Comparison of ENCODE assay signal across 10 cellular contexts in the genomic region with DNA sequence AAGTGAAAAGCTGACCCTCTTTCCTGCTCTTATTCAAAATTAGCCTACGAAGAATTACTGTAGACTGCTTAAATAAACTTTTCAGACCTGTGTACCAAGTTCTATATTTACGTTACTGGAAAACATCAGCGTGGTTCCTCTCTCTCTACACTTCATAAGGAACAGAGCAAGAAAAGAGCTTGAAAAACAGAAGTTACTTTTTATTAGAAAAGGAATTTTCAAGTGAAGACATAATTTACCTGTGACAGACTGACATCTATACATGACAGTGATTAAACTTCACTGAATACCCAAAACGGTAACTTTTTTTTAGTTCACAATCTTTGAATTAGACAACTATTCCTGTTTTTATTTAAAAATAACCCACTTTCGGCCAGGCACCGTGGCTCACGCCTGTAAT. TPM values are rescaled to one million over a fixed set of nuclear protein-coding genes. Genes with fewer than 3 reads are reported as not detected.
DNase-seq lines count a peak whose midpoint lies in the region; ATAC-seq and TF ChIP-seq lines count a peak whose summit lies in the region.
"Had no signal": no experiment of that assay in that cellular context is flagged by ENCODE, and none has a peak within 500 bp of the region (broad histone marks: within the 10 kb centered on the region; RNA-seq: fewer than 3 reads in every experiment).

No MANE protein-coding gene starts in this region.

- 42% methylated on average over 7 of the region's 7 CpGs for WGBS in right cardiac atrium
- 75 to 80% methylated on average over 7 of the region's 7 CpGs for WGBS in sigmoid colon, 2 donors

- H3K9ac ChIP-seq in BLaER1, result no peak overlapping the region

- DNase-seq in right cardiac atrium (no peak), sigmoid colon (no peak), HPDE6-E6E7 (ENCODE audit: extremely low spot score) (no peak)
- DNase-seq: CD4-positive, alpha-beta T cell; thyroid gland had no signal

- H3K36me3 ChIP-seq in BLaER1, result no peaks in the 10 kb centered on the region; the same call in 1 of the 2 replicates
- no peaks in the 10 kb centered on the region for H3K36me3 ChIP-seq in sigmoid colon
- H3K36me3 ChIP-seq: thyroid gland had no signal

- H3K4me2 ChIP-seq in BLaER1, result peak overlapping the region; percentile 89

- H4K20me1 ChIP-seq in BLaER1, result peaks cover 49% of the 10 kb centered on the region

- no peak overlapping the region for H3K27ac ChIP-seq in BLaER1
- H3K27ac ChIP-seq in VCaP, result peak overlapping the region; percentile 97
- H3K27ac ChIP-seq in right cardiac atrium (ENCODE audit: low read length), result no peak overlapping the region
- peak overlapping the region; percentile 97 to 100 (median 99) for H3K27ac ChIP-seq in sigmoid colon
- H3K27ac ChIP-seq: thyroid gland had no signal

- no peak for TF ChIP-seq CTCF in VCaP (conservative IDR thresholded peaks at IDR 0.05)
- TF ChIP-seq CTCF in sigmoid colon (IDR thresholded peaks at IDR 0.05), result no peak

- H3K4me3 ChIP-seq in BLaER1 (no peak overlapping the region), right cardiac atrium (ENCODE audit: low read length) (peak overlapping the region; percentile 97), sigmoid colon (peak overlapping the region; percentile 97 to 100 (median 98))
- H3K4me3 ChIP-seq: thyroid gland had no signal

- no peak for TF ChIP-seq EP300 in sigmoid colon (IDR thresholded peaks at IDR 0.05)

- H3K4me1 ChIP-seq in BLaER1 (peaks cover 41% of the 10 kb centered on the region), right cardiac atrium (ENCODE audit: control insufficient read depth, insufficient read depth, low read length) (no peaks in the 10 kb centered on the region), sigmoid colon (peaks cover 0 to 46% (median 31%) of the 10 kb centered on the region in 4 donors)
- H3K4me1 ChIP-seq: thyroid gland had no signal

- H3K27me3 ChIP-seq in BLaER1 (peaks cover 7% of the 10 kb centered on the region), right cardiac atrium (ENCODE audit: control insufficient read depth, insufficient read depth) (no peaks in the 10 kb centered on the region), sigmoid colon (no peaks in the 10 kb centered on the region)
- H3K27me3 ChIP-seq: thyroid gland had no signal

- peaks cover 10% of the 10 kb centered on the region for H3K9me3 ChIP-seq in BLaER1
- no peaks in the 10 kb centered on the region for H3K9me3 ChIP-seq in right cardiac atrium (ENCODE audit: control insufficient read depth, low read length)
- H3K9me3 ChIP-seq in sigmoid colon, result no peaks in the 10 kb centered on the region
- H3K9me3 ChIP-seq: thyroid gland had no signal

- ATAC-seq in right cardiac atrium, result no peak
- no peak for ATAC-seq in HG03025 (IDR thresholded peaks at IDR 0.05; ENCODE audit: low FRiP score, unreplicated experiment)
- ATAC-seq in GM19452 (IDR thresholded peaks at IDR 0.05; ENCODE audit: unreplicated experiment), result no peak
- no peak for ATAC-seq in GM18519 (IDR thresholded peaks at IDR 0.05; ENCODE audit: low FRiP score, unreplicated experiment)

- intact Hi-C loops in right cardiac atrium (cut with DNase I) (loop anchor here in 3 of 4 donors (5.0 to 10.0 kb wide), 6 partner anchors 75 to 122 kb away; no protein-coding TSS in a partner anchor), sigmoid colon (cut with DNase I) (loop anchor here (5.0 kb wide), 3 partner anchors 143 to 412 kb away; a partner anchor contains a TSS)

- no peak for TF ChIP-seq POLR2A in sigmoid colon (IDR thresholded peaks at IDR 0.05)

RNA-seq across cellular contexts. Expression of a gene that starts 2.7 kb away (rescaled TPM):
- total RNA-seq in right cardiac atrium, result 100 to 1,000 TPM in 3 of 4 donors, 10 to 100 TPM in 1; 99.0 to 132 (median 115) TPM
- 29.8 TPM for polyA plus RNA-seq in right cardiac atrium
- total RNA-seq in sigmoid colon, result 100 to 1,000 TPM in 3 of 4 donors, 10 to 100 TPM in 1; 92.2 to 197 (median 116) TPM
- 10 to 100 TPM in 2 of 3 donors, 1 to 10 TPM in 1; 9.6 to 17.1 (median 15.0) TPM for polyA plus RNA-seq in sigmoid colon
- total RNA-seq: CD4-positive, alpha-beta T cell had no signal

Comparison
In these comparisons a context has a peak if more than half of its experiments do, and no peak if none do; other contexts are left out.
1. H3K27ac ChIP-seq: peak in VCaP (single experiment) and sigmoid colon (4 of 4); none in BLaER1 (single experiment) and right cardiac atrium (single experiment).